ENCODE assay signal across 1 cellular context in the genomic region with DNA sequence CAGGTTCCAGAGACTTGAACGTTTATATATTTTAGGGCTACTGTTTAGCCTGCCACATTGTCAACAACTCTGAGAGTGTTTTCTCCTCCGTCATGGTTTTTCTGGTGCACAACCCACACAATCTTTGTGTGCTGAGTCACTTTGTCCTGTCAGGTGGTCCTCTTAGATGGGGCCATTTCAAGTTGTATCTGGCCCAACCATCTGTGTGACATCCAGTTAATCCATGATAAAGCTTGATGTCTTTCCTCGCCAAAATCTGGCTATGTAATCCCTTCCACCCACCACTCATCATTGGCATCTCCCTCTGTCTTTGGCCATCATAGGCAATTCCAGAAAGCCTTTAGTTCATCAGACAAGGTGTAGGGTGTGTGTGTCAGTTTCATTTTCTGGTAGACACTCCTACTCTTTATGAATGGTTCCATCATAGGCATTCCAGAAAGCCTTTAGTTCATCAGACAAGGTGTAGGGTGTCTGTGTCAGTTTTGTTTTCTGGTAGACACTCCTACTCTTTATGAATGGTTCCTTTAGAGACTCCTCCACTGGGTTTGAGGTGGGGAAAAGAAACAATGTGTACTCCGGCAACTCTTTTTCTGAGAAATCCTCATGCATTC.
TF ChIP-seq lines count a peak whose summit lies in the region.

No MANE protein-coding gene starts in this region.

TF ChIP-seq in GM23338, 12 proteins besides CTCF, POLR2A, EP300 and RAD21 (continued from another document):
- TF ChIP-seq, protein P1, sequence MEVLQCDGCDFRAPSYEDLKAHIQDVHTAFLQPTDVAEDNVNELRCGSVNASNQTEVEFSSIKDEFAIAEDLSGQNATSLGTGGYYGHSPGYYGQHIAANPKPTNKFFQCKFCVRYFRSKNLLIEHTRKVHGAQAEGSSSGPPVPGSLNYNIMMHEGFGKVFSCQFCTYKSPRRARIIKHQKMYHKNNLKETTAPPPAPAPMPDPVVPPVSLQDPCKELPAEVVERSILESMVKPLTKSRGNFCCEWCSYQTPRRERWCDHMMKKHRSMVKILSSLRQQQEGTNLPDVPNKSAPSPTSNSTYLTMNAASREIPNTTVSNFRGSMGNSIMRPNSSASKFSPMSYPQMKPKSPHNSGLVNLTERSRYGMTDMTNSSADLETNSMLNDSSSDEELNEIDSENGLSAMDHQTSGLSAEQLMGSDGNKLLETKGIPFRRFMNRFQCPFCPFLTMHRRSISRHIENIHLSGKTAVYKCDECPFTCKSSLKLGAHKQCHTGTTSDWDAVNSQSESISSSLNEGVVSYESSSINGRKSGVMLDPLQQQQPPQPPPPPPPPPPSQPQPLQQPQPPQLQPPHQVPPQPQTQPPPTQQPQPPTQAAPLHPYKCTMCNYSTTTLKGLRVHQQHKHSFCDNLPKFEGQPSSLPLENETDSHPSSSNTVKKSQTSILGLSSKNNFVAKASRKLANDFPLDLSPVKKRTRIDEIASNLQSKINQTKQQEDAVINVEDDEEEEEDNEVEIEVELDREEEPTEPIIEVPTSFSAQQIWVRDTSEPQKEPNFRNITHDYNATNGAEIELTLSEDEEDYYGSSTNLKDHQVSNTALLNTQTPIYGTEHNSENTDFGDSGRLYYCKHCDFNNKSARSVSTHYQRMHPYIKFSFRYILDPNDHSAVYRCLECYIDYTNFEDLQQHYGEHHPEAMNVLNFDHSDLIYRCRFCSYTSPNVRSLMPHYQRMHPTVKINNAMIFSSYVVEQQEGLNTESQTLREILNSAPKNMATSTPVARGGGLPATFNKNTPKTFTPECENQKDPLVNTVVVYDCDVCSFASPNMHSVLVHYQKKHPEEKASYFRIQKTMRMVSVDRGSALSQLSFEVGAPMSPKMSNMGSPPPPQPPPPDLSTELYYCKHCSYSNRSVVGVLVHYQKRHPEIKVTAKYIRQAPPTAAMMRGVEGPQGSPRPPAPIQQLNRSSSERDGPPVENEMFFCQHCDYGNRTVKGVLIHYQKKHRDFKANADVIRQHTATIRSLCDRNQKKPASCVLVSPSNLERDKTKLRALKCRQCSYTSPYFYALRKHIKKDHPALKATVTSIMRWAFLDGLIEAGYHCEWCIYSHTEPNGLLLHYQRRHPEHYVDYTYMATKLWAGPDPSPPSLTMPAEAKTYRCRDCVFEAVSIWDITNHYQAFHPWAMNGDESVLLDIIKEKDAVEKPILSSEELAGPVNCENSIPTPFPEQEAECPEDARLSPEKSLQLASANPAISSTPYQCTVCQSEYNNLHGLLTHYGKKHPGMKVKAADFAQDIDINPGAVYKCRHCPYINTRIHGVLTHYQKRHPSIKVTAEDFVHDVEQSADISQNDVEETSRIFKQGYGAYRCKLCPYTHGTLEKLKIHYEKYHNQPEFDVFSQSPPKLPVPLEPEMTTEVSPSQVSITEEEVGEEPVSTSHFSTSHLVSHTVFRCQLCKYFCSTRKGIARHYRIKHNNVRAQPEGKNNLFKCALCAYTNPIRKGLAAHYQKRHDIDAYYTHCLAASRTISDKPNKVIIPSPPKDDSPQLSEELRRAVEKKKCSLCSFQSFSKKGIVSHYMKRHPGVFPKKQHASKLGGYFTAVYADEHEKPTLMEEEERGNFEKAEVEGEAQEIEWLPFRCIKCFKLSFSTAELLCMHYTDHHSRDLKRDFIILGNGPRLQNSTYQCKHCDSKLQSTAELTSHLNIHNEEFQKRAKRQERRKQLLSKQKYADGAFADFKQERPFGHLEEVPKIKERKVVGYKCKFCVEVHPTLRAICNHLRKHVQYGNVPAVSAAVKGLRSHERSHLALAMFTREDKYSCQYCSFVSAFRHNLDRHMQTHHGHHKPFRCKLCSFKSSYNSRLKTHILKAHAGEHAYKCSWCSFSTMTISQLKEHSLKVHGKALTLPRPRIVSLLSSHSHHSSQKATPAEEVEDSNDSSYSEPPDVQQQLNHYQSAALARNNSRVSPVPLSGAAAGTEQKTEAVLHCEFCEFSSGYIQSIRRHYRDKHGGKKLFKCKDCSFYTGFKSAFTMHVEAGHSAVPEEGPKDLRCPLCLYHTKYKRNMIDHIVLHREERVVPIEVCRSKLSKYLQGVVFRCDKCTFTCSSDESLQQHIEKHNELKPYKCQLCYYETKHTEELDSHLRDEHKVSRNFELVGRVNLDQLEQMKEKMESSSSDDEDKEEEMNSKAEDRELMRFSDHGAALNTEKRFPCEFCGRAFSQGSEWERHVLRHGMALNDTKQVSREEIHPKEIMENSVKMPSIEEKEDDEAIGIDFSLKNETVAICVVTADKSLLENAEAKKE (CRISPR knock-in tag; IDR thresholded peaks at IDR 0.05), result no peak
- TF ChIP-seq EZH2phosphoT487 (IDR thresholded peaks at IDR 0.05; ENCODE audit: unreplicated experiment), result no peak
- no peak for TF ChIP-seq JUNB (IDR thresholded peaks at IDR 0.05; ENCODE audit: unreplicated experiment)
- no peak for TF ChIP-seq CREB1 (CRISPR knock-in tag; IDR thresholded peaks at IDR 0.05; ENCODE audit: low read depth)
